In the genomic region with DNA sequence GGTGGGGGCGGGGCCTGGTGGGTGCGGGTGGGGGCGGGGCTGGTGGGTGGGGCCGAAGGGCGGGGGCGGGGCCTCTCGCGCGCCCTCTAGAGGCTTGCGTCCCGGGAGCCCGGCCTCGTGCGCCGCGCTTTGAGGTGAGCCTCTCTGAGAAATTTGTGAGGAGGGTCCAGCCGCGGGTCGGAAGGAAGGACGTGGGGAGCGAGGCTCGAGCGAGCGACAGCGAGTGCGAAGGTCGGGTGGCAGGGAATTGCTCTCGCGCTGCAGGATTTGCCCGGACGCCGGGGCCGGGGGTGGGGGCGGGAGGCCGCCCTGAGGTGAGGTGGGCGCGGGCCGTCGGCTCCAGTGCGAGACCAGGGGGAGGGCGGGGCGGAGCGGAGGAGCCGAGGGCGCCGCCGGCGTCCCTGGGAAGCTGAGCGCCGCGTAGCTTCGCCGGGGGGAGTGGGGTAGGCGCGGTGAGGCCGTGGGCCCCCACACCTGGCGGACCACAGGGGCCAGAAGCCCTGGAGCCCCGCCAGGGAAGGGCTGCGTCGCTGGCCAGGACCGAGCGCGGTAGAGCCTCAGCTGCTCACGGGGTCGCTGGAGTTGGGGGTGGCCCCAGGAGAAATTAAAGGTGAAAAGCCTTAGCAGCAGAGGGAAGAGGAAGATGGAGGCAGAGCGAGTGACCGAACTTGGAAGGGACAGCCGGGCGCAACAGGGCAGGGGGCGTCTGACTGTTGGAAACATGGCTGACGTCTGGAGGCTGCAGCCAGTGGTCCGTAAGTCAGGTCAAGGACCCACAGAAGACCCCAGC, we compare ENCODE assay signal across 1 cellular context.
TF ChIP-seq lines count a peak whose summit lies in the region.

No MANE protein-coding gene starts in this region.

TF ChIP-seq in HEK293, 187 proteins besides CTCF, POLR2A, EP300 and RAD21 (continues in another document):
- TF ChIP-seq ZIC2 (tag by site-specific recombination; IDR thresholded peaks at IDR 0.05) (peak; percentile 50), ZBTB17 (tag by site-specific recombination; IDR thresholded peaks at IDR 0.05) (no peak), SP3 (tag by site-specific recombination; IDR thresholded peaks at IDR 0.05) (peak; percentile 87), ZFHX2 (tag by site-specific recombination; conservative IDR thresholded peaks at IDR 0.05) (peak; percentile 73), FEZF1 (tag by site-specific recombination; IDR thresholded peaks at IDR 0.05) (no peak), GLI2 (tag by site-specific recombination; IDR thresholded peaks at IDR 0.05; ENCODE audit: borderline replicate concordance, low read depth) (no peak), ZEB2 (tag by site-specific recombination; IDR thresholded peaks at IDR 0.05) (0 out of 2 replicates have a peak, but pooled peaks have one; percentile 14), ZNF610 (tag by site-specific recombination; IDR thresholded peaks at IDR 0.05; ENCODE audit: borderline replicate concordance) (peak; percentile 66; the same call in 1 of the 2 replicates), REST (tag by site-specific recombination; IDR thresholded peaks at IDR 0.05) (no peak; the same call in 1 of the 2 replicates), SP7 (tag by site-specific recombination; IDR thresholded peaks at IDR 0.05) (peak; percentile 75), KLF8 (tag by site-specific recombination; IDR thresholded peaks at IDR 0.05) (peak; percentile 97), KLF10 (tag by site-specific recombination; IDR thresholded peaks at IDR 0.05) (peak; percentile 93), ZNF701 (tag by site-specific recombination; IDR thresholded peaks at IDR 0.05) (no peak), ZNF16 (tag by site-specific recombination; IDR thresholded peaks at IDR 0.05; ENCODE audit: low read depth) (no peak), PATZ1 (tag by site-specific recombination; IDR thresholded peaks at IDR 0.05) (peak; percentile 81), ZNF24 (tag by site-specific recombination; IDR thresholded peaks at IDR 0.05) (peak; percentile 33; the same call in 1 of the 2 replicates), ZNF548 (tag by site-specific recombination; IDR thresholded peaks at IDR 0.05) (no peak), ZNF704 (tag by site-specific recombination; IDR thresholded peaks at IDR 0.05) (no peak), ZBTB8A (tag by site-specific recombination; IDR thresholded peaks at IDR 0.05) (peak; percentile 58), ZNF544 (tag by site-specific recombination; IDR thresholded peaks at IDR 0.05) (no peak), ZNF211 (tag by site-specific recombination; IDR thresholded peaks at IDR 0.05; ENCODE audit: low read depth) (no peak), KLF7 (tag by site-specific recombination; IDR thresholded peaks at IDR 0.05; ENCODE audit: borderline replicate concordance) (0 out of 2 replicates have a peak, but pooled peaks have one; percentile 74), ZNF157 (tag by site-specific recombination; IDR thresholded peaks at IDR 0.05) (no peak), ZNF146 (tag by site-specific recombination; IDR thresholded peaks at IDR 0.05) (no peak), ZNF391 (tag by site-specific recombination; IDR thresholded peaks at IDR 0.05; ENCODE audit: borderline replicate concordance, low read depth) (0 out of 2 replicates have a peak, but pooled peaks have one; percentile 37), ZNF580 (tag by site-specific recombination; IDR thresholded peaks at IDR 0.05) (no peak), ZBTB1 (tag by site-specific recombination; IDR thresholded peaks at IDR 0.05) (peak; percentile 73; the same call in 1 of the 2 replicates), ZBTB20 (tag by site-specific recombination; IDR thresholded peaks at IDR 0.05) (peak; percentile 25; the same call in 1 of the 2 replicates), ZNF155 (tag by site-specific recombination; IDR thresholded peaks at IDR 0.05) (no peak), ZNF148 (tag by site-specific recombination; IDR thresholded peaks at IDR 0.05; ENCODE audit: borderline replicate concordance) (no peak), ZNF274 (IDR thresholded peaks at IDR 0.05; ENCODE audit: low read length) (no peak), ZNF274 (tag by site-specific recombination; IDR thresholded peaks at IDR 0.05; ENCODE audit: borderline replicate concordance) (no peak), KLF9 (tag by site-specific recombination; IDR thresholded peaks at IDR 0.05; ENCODE audit: low read depth) (peak; percentile 93), ZNF629 (tag by site-specific recombination; IDR thresholded peaks at IDR 0.05) (peak; percentile 39; the same call in 1 of the 2 replicates), GLIS1 (tag by site-specific recombination; IDR thresholded peaks at IDR 0.05) (peak; percentile 55; the same call in 1 of the 2 replicates), OSR2 (tag by site-specific recombination; IDR thresholded peaks at IDR 0.05) (0 out of 2 replicates have a peak, but pooled peaks have one; percentile 9), ZBTB7A (tag by site-specific recombination; IDR thresholded peaks at IDR 0.05; ENCODE audit: low read depth) (0 out of 2 replicates have a peak, but pooled peaks have one; percentile 49), ZNF785 (tag by site-specific recombination; IDR thresholded peaks at IDR 0.05) (no peak), ZNF692 (tag by site-specific recombination; IDR thresholded peaks at IDR 0.05) (peak; percentile 80), KLF1 (tag by site-specific recombination; IDR thresholded peaks at IDR 0.05) (peak; percentile 67), ZNF423 (tag by site-specific recombination; IDR thresholded peaks at IDR 0.05) (peak; percentile 77), ZXDB (tag by site-specific recombination; IDR thresholded peaks at IDR 0.05) (no peak), ZBTB48 (tag by site-specific recombination; IDR thresholded peaks at IDR 0.05) (peak; percentile 91)
- TF ChIP-seq, protein P1, sequence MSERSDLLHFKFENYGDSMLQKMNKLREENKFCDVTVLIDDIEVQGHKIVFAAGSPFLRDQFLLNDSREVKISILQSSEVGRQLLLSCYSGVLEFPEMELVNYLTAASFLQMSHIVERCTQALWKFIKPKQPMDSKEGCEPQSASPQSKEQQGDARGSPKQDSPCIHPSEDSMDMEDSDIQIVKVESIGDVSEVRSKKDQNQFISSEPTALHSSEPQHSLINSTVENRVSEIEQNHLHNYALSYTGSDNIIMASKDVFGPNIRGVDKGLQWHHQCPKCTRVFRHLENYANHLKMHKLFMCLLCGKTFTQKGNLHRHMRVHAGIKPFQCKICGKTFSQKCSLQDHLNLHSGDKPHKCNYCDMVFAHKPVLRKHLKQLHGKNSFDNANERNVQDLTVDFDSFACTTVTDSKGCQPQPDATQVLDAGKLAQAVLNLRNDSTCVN (tag by site-specific recombination; optimal IDR thresholded peaks at IDR 0.05): peak; percentile 38
- TF ChIP-seq, protein P2, sequence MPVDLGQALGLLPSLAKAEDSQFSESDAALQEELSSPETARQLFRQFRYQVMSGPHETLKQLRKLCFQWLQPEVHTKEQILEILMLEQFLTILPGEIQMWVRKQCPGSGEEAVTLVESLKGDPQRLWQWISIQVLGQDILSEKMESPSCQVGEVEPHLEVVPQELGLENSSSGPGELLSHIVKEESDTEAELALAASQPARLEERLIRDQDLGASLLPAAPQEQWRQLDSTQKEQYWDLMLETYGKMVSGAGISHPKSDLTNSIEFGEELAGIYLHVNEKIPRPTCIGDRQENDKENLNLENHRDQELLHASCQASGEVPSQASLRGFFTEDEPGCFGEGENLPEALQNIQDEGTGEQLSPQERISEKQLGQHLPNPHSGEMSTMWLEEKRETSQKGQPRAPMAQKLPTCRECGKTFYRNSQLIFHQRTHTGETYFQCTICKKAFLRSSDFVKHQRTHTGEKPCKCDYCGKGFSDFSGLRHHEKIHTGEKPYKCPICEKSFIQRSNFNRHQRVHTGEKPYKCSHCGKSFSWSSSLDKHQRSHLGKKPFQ (tag by site-specific recombination; IDR thresholded peaks at IDR 0.05): no peak
- TF ChIP-seq, protein P3, sequence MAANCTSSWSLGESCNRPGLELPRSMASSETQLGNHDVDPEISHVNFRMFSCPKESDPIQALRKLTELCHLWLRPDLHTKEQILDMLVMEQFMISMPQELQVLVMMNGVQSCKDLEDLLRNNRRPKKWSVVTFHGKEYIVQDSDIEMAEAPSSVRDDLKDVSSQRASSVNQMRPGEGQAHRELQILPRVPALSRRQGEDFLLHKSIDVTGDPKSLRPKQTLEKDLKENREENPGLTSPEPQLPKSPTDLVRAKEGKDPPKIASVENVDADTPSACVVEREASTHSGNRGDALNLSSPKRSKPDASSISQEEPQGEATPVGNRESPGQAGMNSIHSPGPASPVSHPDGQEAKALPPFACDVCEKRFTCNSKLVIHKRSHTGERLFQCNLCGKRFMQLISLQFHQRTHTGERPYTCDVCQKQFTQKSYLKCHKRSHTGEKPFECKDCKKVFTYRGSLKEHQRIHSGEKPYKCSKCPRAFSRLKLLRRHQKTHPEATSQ (tag by site-specific recombination; IDR thresholded peaks at IDR 0.05): peak; percentile 37; the same call in 1 of the 2 replicates
